Comparison of ENCODE assay signal across 4 cellular contexts in the genomic region with DNA sequence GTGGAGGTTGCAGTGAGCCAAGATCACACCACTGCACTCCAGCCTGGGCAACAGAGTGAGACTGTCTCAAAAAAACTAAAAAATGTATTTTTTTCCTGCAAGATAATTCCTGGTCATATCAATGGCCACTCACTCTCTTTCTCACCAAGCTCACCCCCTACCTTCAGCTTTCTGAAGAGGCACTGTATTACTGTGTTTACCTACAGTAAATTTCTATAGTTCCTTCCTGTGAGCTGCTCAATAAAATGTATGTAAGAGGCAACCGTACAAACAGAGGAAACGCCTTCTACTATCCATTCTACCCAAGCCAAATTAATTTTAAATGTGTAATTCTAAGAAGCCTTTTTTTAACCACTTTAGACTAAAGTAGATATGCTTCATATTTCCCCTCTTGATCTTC.
"Had no signal": no experiment of that assay in that cellular context is flagged by ENCODE, and none has a peak within 500 bp of the region (broad histone marks: within the 10 kb centered on the region; RNA-seq: fewer than 3 reads in every experiment).

No MANE protein-coding gene starts in this region.

- DNase-seq: GM23248, H9, HCEC 1CT, IMR-90 had no signal

- H3K4me3 ChIP-seq: GM23248 had no signal

- H3K9ac ChIP-seq: GM23248 had no signal

- H2AFZ ChIP-seq: GM23248 had no signal

- H3K27ac ChIP-seq: GM23248 had no signal
